Comparison of ENCODE assay signal across 36 cellular contexts in the genomic region with DNA sequence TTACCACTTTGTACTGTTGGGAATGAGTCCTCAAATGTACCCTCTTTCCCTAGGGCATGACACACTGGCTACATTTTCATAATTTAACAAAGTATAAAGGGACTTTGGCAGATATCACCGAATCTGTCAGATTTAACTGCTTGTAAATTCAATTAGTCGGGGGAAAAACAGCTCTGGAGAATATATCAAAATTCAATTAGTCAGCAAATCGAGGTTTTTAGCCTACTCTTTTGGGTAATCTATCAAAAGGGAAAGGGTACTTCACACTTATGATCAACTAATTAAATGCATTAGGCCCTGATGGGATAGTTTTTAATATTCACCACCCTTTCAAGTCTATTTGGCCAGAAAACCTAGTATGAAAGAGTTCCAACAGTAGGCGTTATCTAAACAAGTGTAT.
"Had no signal": no experiment of that assay in that cellular context is flagged by ENCODE, and none has a peak within 500 bp of the region (broad histone marks: within the 10 kb centered on the region; RNA-seq: fewer than 3 reads in every experiment).

No MANE protein-coding gene starts in this region.

- H3K4me3 ChIP-seq: MG63 had no signal

- DNase-seq: Karpas-422, Kasumi-1, MG63, MM.1S, MV-4-11, NCI-H1048, NCI-H1092, NCI-H1092 treated with DMSO at 0.1 percent for 48 hours, NCI-H1105, NCI-H1105 treated with DMSO at 0.1 percent for 48 hours, NCI-H1417, NCI-H1417 treated with DMSO at 0.1 percent for 48 hours, NCI-H1436, NCI-H1436 treated with DMSO at 0.1 percent for 48 hours, NCI-H146, NCI-H1694, NCI-H1694 treated with DMSO at 0.1 percent for 48 hours, NCI-H187, NCI-H187 treated with DMSO at 0.1 percent for 48 hours, NCI-H1930, NCI-H2029, NCI-H2029 treated with DMSO at 0.1 percent for 48 hours, NCI-H2081, NCI-H2081 treated with DMSO at 0.1 percent for 48 hours, NCI-H2107, NCI-H2171, NCI-H2171 treated with DMSO at 0.1 percent for 48 hours, NCI-H2227 treated with DMSO at 0.1 percent for 48 hours, NCI-H226, NCI-H345, NCI-H446, NCI-H446 treated with DMSO at 0.1 percent for 48 hours, NCI-H510A, NCI-H510A treated with DMSO at 0.1 percent for 48 hours, NCI-H524, NCI-H524 treated with DMSO at 0.1 percent for 48 hours had no signal

- H3K36me3 ChIP-seq: MG63 had no signal

- H3K9me3 ChIP-seq: MG63 had no signal

- H3K27me3 ChIP-seq: MG63 had no signal
